9 cellular contexts compared by ENCODE assay signal in genomic region chr15:79896634-79897379, GRCh38. TPM values are rescaled to one million over a fixed set of nuclear protein-coding genes. Genes with fewer than 3 reads are reported as not detected.
DNase-seq lines count a peak whose midpoint lies in the region; ATAC-seq, FAIRE-seq and TF ChIP-seq lines count a peak whose summit lies in the region.
"Had no signal": no experiment of that assay in that cellular context is flagged by ENCODE, and none has a peak within 500 bp of the region (broad histone marks: within the 10 kb centered on the region; RNA-seq: fewer than 3 reads in every experiment).

Gene MTHFS, minus strand, starts transcription at chr15:79897014. Its CDS starts 26 bp downstream, at chr15:79896988.

- H4K20me1 ChIP-seq in GM12878 (ENCODE audit: control insufficient read depth, insufficient read depth), result no peaks in the 10 kb centered on the region

- ATAC-seq in HG02870 (IDR thresholded peaks at IDR 0.05; ENCODE audit: unreplicated experiment) (peak; percentile 61), GM12878 (peak; percentile 86)

- SMC1A ChIA-PET in GM12878 (lab: Charles Lee; ENCODE audit: uncharacterized antibody, unreplicated experiment), result interaction anchor here (0.7 to 6.7 kb wide), 20 partner anchors 10 to 121 kb away, joined by 3 to 58 read pairs (median 6); partner anchors contain the start of gene BCL2A1

- intact Hi-C loops in GM12878 (cut with micrococcal nuclease; ENCODE audit: unreplicated experiment), result loop anchor here (1.0 to 10.0 kb wide), 5 partner anchors 26 to 278 kb away; partner anchors contain the start of gene BCL2A1
- intact Hi-C loops in sigmoid colon (cut with DNase I), result loop anchor here (2.0 to 10.0 kb wide), 4 partner anchors 26 to 258 kb away; partner anchors contain the start of genes FAH and ZFAND6

- TF ChIP-seq POLR2A in GM12878 (IDR thresholded peaks at IDR 0.05; ENCODE audit: low read depth, low read length) (peak; percentile 94), sigmoid colon (IDR thresholded peaks at IDR 0.05) (no peak)

- RAD21 ChIA-PET in GM12878 (lab: Charles Lee; ENCODE audit: unreplicated experiment), result interaction anchor here (1.4 to 5.7 kb wide), 9 partner anchors 13 to 164 kb away, joined by 4 to 45 read pairs (median 7); partner anchors contain the start of gene BCL2A1

- TF ChIP-seq EP300 in GM12878 (IDR thresholded peaks at IDR 0.05; ENCODE audit: borderline replicate concordance in 1 of 2, control insufficient read depth in 1 of 2, low read depth in 2 of 2, low read length in 2 of 2) (0 out of 4 replicates have a peak, but pooled peaks of 1 of the 2 experiments have one; percentile 26), sigmoid colon (IDR thresholded peaks at IDR 0.05) (no peak)

- no peaks in the 10 kb centered on the region for H3K27me3 ChIP-seq in GM12878 (replicated peaks in 1 of 2; ENCODE audit: control insufficient read depth in 2 of 2, insufficient read depth in 2 of 2, low read length in 1 of 2)
- no peaks in the 10 kb centered on the region for H3K27me3 ChIP-seq in sigmoid colon

- under 1% methylated on average over 71 of the region's 90 CpGs for WGBS in GM12878 (ENCODE audit: insufficient coverage, insufficient replicate concordance, low lambda C conversion rate, missing lambda C conversion rate)
- 0 to 1% methylated on average over 90 of the region's 90 CpGs for WGBS in sigmoid colon, 2 donors

- H3K79me2 ChIP-seq in GM12878 (ENCODE audit: control insufficient read depth, insufficient read depth, low read length), result peaks cover 16% of the 10 kb centered on the region

- H3K36me3 ChIP-seq in GM12878 (ENCODE audit: control insufficient read depth in 2 of 2, insufficient read depth in 2 of 2, low read length in 1 of 2) (no peaks in the 10 kb centered on the region), sigmoid colon (no peaks in the 10 kb centered on the region)

- H3K4me3 ChIP-seq in GM12878 (peak within 1 kb of the TSS; percentile 66), sigmoid colon (peak within 1 kb of the TSS; percentile 52 to 96 (median 70))

- H3K9me3 ChIP-seq in GM12878 (replicated peaks; ENCODE audit: control insufficient read depth, insufficient read depth, low read length) (no peaks in the 10 kb centered on the region; the same call in 2 of the 3 replicates), sigmoid colon (no peaks in the 10 kb centered on the region)

- TF ChIP-seq RAD21 in GM12878 (IDR thresholded peaks at IDR 0.05; ENCODE audit: insufficient read depth, low read depth, low read length), result peak; percentile 57

- in situ Hi-C loops in GM12878 (cut with MboI), result no loop called here

- no TSS peak for BruUV-seq in GM12878 (replicated peaks; lab: Mats Ljungman, UMichigan)

- H3K4me1 ChIP-seq in GM12878 (ENCODE audit: control insufficient read depth, insufficient read depth, low read length) (peaks cover 16% of the 10 kb centered on the region), sigmoid colon (peaks cover 0 to 13% (median 8%) of the 10 kb centered on the region in 4 donors)

- peak; percentile 25 for DNase-seq in DMS153 (lab: John Stamatoyannopoulos, UW)
- no peak for DNase-seq in DMS153 treated with DMSO at 0.1 percent for 48 hours (lab: John Stamatoyannopoulos, UW; ENCODE audit: unreplicated experiment)
- peak; percentile 5 for DNase-seq in NCI-H1694 (lab: John Stamatoyannopoulos, UW)
- peak; percentile 61 for DNase-seq in T1000 (lab: John Stamatoyannopoulos, UW)
- DNase-seq in GM12878 (ENCODE audit: low read depth, low spot score), result no peak
- peak; percentile 38 for DNase-seq in iPS DF 19.7 (ENCODE audit: low read depth, low spot score)
- DNase-seq in sigmoid colon, result peak; percentile 82

- CTCF ChIA-PET in GM12878 (lab: Yijun Ruan, JAX), result interaction anchor here (1.0 to 6.5 kb wide), 12 partner anchors 9 to 110 kb away, joined by 3 to 51 read pairs (median 4); no protein-coding TSS in a partner anchor

- peak within 1 kb of the TSS; percentile 92 for H3K9ac ChIP-seq in GM12878 (ENCODE audit: control insufficient read depth, insufficient read depth, low read length)

- peak within 1 kb of the TSS; percentile 96 for H3K4me2 ChIP-seq in GM12878 (ENCODE audit: control insufficient read depth, insufficient read depth)

- TF ChIP-seq CTCF in GM12878 (IDR thresholded peaks at IDR 0.05 in 2 of 3, conservative IDR thresholded peaks at IDR 0.05 in 1 of 3; ENCODE audit: control insufficient read depth in 2 of 3, extremely low read depth in 1 of 3, insufficient read depth in 1 of 3, low read depth in 3 of 3, low read length in 3 of 3), result peak; percentile 44 to 62 (median 54)
- peak in 3 of 4 experiments; percentile 3 to 52 (median 28) for TF ChIP-seq CTCF in sigmoid colon (IDR thresholded peaks at IDR 0.05)

- peak within 1 kb of the TSS; percentile 91 for H2AFZ ChIP-seq in GM12878 (ENCODE audit: control insufficient read depth, low read depth, low read length)

- H3K27ac ChIP-seq in GM12878 (ENCODE audit: control insufficient read depth, insufficient read depth) (peak within 1 kb of the TSS; percentile 85), sigmoid colon (peak within 1 kb of the TSS; percentile 86 to 98 (median 89))

- POLR2A ChIA-PET in GM12878 (lab: Charles Lee), result interaction anchor here (1.0 to 2.1 kb wide), 4 partner anchors 11 to 95 kb away, joined by 3 to 9 read pairs (median 4); no protein-coding TSS in a partner anchor

- no peak for FAIRE-seq in GM12878 (lab: Jason Lieb, UNC)
- FAIRE-seq: A204.1 had no signal

TF ChIP-seq in GM12878, 131 proteins besides CTCF, POLR2A, EP300 and RAD21 (continues in another document):
- TF ChIP-seq TAF1 (IDR thresholded peaks at IDR 0.05; ENCODE audit: borderline replicate concordance, low read depth, low read length) (0 out of 2 replicates have a peak, but pooled peaks have one; percentile 60), PML (IDR thresholded peaks at IDR 0.05; ENCODE audit: low read length) (0 out of 2 replicates have a peak, but pooled peaks have one; percentile 15), ZNF274 (IDR thresholded peaks at IDR 0.05; ENCODE audit: insufficient read depth, insufficient read length) (no peak), ZNF24 (IDR thresholded peaks at IDR 0.05) (0 out of 2 replicates have a peak, but pooled peaks have one; percentile 20), NRF1 (conservative IDR thresholded peaks at IDR 0.05; ENCODE audit: low read depth, low read length) (0 out of 2 replicates have a peak, but pooled peaks have one; percentile 1), CBFB (IDR thresholded peaks at IDR 0.05; ENCODE audit: low read depth) (0 out of 2 replicates have a peak, but pooled peaks have one; percentile 34), ATF3 (IDR thresholded peaks at IDR 0.05; ENCODE audit: borderline replicate concordance, extremely low read depth, low read depth, low read length) (no peak), SMARCA5 (IDR thresholded peaks at IDR 0.05) (peak; percentile 75; the same call in 1 of the 2 replicates), EED (IDR thresholded peaks at IDR 0.05; ENCODE audit: low read depth) (peak; percentile 42), BCLAF1 (IDR thresholded peaks at IDR 0.05) (0 out of 2 replicates have a peak, but pooled peaks have one; percentile 30), POU2F2 (IDR thresholded peaks at IDR 0.05; ENCODE audit: borderline replicate concordance, low read depth, low read length) (peak; percentile 20; the same call in 1 of the 3 replicates), MYC (IDR thresholded peaks at IDR 0.05; ENCODE audit: insufficient read depth, insufficient read length, insufficient replicate concordance, low read length, severe bottlenecking) (peak; percentile 16)

RNA-seq across cellular contexts. Expression of gene MTHFS, which starts in this region (rescaled TPM):
- total RNA-seq in GM12878 (2013; cell fraction: nucleolus; rRNA removed), result 18.0 and 20.7 TPM in 2 replicates
- total RNA-seq in GM12878 (2014; rRNA removed), result 24.0 and 26.8 TPM in 2 replicates
- total RNA-seq in GM12878 (2014; rRNA removed; fragmentation: Illumina TruSeq; extraction: Trizol), result 25.3 and 26.9 TPM in 2 replicates
- 35.3 and 38.4 TPM in 2 replicates for total RNA-seq in GM12878 (2021)
- 16.9 TPM for polyA plus RNA-seq in GM12878 (2011; ENCODE audit: low read depth)
- 38.4 and 38.5 TPM in 2 replicates for polyA plus RNA-seq in GM12878 (2011; rRNA removed)
- 26.7 and 34.1 TPM in 2 replicates for polyA plus RNA-seq in GM12878 (2011; cell fraction: cytosol; rRNA removed)
- 13.9 and 16.3 TPM in 2 replicates for polyA plus RNA-seq in GM12878 (2011; cell fraction: nucleus; rRNA removed)
- polyA plus RNA-seq in GM12878 (2012), result 21.6 and 24.8 TPM in 2 replicates
- polyA plus RNA-seq in GM12878 (2014; fragmentation: Illumina TruSeq; extraction: Trizol), result 22.4 and 28.4 TPM in 2 replicates
- 10 to 100 TPM; 14.0 to 24.5 TPM for polyA plus RNA-seq in GM12878 (2014; fragmentation: Nextera tagmentation; extraction: Ambion mirVana)
- polyA plus RNA-seq in GM12878 (2014; rRNA removed), result 44.3 and 49.0 TPM in 2 replicates
- polyA plus RNA-seq in GM12878 (2016; fragmentation: Nextera tagmentation; extraction: Ambion mirVana), result 10 to 100 TPM; 78.9 to 81.9 TPM
- polyA minus RNA-seq in GM12878 (2011; rRNA and poly(A)+ RNA removed), result 7.6 and 18.4 TPM in 2 replicates
- 7.5 and 9.8 TPM in 2 replicates for polyA minus RNA-seq in GM12878 (2011; cell fraction: cytosol; rRNA and poly(A)+ RNA removed)
- polyA minus RNA-seq in GM12878 (2011; cell fraction: nucleus; rRNA and poly(A)+ RNA removed), result 9.1 and 10.6 TPM in 2 replicates
- 10 to 100 TPM in 2 of 4 donors, 1 to 10 TPM in 2; 6.9 to 31.0 (median 9.5) TPM for total RNA-seq in sigmoid colon
- polyA plus RNA-seq in sigmoid colon, result 10 to 100 TPM; 37.0 to 59.9 (median 46.2) TPM

Comparison
In these comparisons a context has a peak if more than half of its experiments do, and no peak if none do; other contexts are left out.
1. DNase-seq: peak in DMS153 (single experiment), NCI-H1694 (single experiment), T1000 (single experiment), iPS DF 19.7 (single experiment) and sigmoid colon (single experiment); none in DMS153 treated with DMSO at 0.1 percent for 48 hours (single experiment) and GM12878 (single experiment).